Comparison of ENCODE assay signal across 1 cellular context in the genomic region with DNA sequence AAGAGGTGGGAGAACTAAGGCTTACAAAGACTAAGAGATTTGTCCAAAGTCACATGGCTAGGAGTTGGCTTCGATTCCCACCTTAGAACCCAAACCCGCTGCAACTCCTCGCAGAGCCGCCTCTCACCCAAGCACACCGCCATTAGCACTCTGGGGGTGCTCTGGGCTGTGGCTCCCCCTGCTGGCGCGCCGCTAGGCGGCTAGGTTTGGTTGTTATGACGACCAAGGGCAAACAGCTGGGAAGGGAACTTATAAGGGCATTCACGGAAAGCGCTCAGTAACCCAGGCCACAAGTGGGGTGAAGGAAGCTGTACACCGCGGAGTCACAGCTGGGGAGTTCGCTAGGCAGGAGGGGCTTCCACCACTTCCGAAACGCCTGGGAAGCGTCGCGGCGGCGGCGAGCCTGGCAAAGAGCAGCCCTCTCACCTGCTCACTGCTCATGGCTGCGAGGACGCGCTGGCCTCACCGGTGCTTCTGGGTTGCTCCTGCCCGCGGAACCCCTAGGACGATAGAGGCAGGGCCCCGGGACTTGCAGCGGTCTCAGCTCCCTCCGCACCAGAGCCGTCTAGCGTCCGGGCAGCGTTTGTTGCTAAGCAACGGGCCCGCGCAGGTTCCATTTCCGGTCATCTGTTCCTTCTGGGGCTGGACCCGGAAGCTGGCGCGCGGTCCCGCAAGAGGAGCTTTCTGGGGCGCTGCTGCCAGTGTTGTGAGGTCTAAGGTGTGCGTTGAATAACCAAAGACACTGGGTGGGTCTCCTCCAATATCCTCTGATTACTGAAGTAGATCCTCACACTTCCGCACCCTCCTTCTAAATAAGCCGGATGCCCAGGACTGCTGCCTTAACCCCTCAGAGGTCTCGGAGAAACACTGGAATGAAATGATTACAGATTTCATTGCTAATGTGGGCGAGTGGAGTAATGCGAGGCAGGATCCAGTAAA.
A peak's percentile ranks its signal among the peaks of the same experiment; 100 is the strongest.
TF ChIP-seq lines count a peak whose summit lies in the region.

A gene (minus strand): TSS at position 567 of the 939 bp plus-strand sequence. CDS start 126 bp downstream, at position 441.

TF ChIP-seq in HepG2, 621 proteins besides CTCF, POLR2A, EP300 and RAD21 (continued from another document and continues in another):
- TF ChIP-seq, protein P1, sequence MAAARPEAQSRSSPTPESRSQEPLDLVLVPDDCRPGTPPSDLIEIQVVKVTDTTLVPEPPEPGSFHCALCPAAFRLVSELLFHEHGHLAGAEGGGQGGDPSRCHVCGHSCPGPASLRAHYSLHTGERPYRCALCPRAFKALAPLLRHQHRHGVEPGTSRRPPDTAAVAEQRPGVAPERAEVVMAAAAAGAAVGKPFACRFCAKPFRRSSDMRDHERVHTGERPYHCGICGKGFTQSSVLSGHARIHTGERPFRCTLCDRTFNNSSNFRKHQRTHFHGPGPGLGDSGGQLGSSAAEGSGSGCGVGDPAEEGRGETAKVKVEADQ (CRISPR knock-in tag; IDR thresholded peaks at IDR 0.05; ENCODE audit: borderline replicate concordance) = peak; percentile 2; the same call in 1 of the 2 replicates
- TF ChIP-seq, protein P2, sequence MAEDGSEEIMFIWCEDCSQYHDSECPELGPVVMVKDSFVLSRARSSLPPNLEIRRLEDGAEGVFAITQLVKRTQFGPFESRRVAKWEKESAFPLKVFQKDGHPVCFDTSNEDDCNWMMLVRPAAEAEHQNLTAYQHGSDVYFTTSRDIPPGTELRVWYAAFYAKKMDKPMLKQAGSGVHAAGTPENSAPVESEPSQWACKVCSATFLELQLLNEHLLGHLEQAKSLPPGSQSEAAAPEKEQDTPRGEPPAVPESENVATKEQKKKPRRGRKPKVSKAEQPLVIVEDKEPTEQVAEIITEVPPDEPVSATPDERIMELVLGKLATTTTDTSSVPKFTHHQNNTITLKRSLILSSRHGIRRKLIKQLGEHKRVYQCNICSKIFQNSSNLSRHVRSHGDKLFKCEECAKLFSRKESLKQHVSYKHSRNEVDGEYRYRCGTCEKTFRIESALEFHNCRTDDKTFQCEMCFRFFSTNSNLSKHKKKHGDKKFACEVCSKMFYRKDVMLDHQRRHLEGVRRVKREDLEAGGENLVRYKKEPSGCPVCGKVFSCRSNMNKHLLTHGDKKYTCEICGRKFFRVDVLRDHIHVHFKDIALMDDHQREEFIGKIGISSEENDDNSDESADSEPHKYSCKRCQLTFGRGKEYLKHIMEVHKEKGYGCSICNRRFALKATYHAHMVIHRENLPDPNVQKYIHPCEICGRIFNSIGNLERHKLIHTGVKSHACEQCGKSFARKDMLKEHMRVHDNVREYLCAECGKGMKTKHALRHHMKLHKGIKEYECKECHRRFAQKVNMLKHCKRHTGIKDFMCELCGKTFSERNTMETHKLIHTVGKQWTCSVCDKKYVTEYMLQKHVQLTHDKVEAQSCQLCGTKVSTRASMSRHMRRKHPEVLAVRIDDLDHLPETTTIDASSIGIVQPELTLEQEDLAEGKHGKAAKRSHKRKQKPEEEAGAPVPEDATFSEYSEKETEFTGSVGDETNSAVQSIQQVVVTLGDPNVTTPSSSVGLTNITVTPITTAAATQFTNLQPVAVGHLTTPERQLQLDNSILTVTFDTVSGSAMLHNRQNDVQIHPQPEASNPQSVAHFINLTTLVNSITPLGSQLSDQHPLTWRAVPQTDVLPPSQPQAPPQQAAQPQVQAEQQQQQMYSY (CRISPR knock-in tag; IDR thresholded peaks at IDR 0.05) = no peak
- TF ChIP-seq ZSCAN21 (CRISPR knock-in tag; IDR thresholded peaks at IDR 0.05; ENCODE audit: borderline replicate concordance) = peak; percentile 15; the same call in 1 of the 2 replicates
- no peak for TF ChIP-seq TCF7 (IDR thresholded peaks at IDR 0.05; ENCODE audit: low read depth)
- TF ChIP-seq ZNF44 (CRISPR knock-in tag; IDR thresholded peaks at IDR 0.05) = peak; percentile 58; the same call in 1 of the 2 replicates
- no peak for TF ChIP-seq REL (CRISPR knock-in tag; conservative IDR thresholded peaks at IDR 0.05)
- TF ChIP-seq ZNF788 (CRISPR knock-in tag; IDR thresholded peaks at IDR 0.05; ENCODE audit: borderline replicate concordance) = peak; percentile 65; the same call in 1 of the 2 replicates
- no peak for TF ChIP-seq ZNF530 (CRISPR knock-in tag; IDR thresholded peaks at IDR 0.05; ENCODE audit: low read depth)
- TF ChIP-seq XRCC5 (optimal IDR thresholded peaks at IDR 0.05; ENCODE audit: low read length) = peak; percentile 98
- TF ChIP-seq, protein P3, sequence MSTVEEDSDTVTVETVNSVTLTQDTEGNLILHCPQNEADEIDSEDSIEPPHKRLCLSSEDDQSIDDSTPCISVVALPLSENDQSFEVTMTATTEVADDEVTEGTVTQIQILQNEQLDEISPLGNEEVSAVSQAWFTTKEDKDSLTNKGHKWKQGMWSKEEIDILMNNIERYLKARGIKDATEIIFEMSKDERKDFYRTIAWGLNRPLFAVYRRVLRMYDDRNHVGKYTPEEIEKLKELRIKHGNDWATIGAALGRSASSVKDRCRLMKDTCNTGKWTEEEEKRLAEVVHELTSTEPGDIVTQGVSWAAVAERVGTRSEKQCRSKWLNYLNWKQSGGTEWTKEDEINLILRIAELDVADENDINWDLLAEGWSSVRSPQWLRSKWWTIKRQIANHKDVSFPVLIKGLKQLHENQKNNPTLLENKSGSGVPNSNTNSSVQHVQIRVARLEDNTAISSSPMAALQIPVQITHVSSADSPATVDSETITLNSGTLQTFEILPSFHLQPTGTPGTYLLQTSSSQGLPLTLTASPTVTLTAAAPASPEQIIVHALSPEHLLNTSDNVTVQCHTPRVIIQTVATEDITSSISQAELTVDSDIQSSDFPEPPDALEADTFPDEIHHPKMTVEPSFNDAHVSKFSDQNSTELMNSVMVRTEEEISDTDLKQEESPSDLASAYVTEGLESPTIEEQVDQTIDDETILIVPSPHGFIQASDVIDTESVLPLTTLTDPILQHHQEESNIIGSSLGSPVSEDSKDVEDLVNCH (CRISPR knock-in tag; IDR thresholded peaks at IDR 0.05) = no peak
- TF ChIP-seq, protein P4, sequence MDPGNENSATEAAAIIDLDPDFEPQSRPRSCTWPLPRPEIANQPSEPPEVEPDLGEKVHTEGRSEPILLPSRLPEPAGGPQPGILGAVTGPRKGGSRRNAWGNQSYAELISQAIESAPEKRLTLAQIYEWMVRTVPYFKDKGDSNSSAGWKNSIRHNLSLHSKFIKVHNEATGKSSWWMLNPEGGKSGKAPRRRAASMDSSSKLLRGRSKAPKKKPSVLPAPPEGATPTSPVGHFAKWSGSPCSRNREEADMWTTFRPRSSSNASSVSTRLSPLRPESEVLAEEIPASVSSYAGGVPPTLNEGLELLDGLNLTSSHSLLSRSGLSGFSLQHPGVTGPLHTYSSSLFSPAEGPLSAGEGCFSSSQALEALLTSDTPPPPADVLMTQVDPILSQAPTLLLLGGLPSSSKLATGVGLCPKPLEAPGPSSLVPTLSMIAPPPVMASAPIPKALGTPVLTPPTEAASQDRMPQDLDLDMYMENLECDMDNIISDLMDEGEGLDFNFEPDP (CRISPR knock-in tag; conservative IDR thresholded peaks at IDR 0.05) = no peak
- TF ChIP-seq, protein P5, sequence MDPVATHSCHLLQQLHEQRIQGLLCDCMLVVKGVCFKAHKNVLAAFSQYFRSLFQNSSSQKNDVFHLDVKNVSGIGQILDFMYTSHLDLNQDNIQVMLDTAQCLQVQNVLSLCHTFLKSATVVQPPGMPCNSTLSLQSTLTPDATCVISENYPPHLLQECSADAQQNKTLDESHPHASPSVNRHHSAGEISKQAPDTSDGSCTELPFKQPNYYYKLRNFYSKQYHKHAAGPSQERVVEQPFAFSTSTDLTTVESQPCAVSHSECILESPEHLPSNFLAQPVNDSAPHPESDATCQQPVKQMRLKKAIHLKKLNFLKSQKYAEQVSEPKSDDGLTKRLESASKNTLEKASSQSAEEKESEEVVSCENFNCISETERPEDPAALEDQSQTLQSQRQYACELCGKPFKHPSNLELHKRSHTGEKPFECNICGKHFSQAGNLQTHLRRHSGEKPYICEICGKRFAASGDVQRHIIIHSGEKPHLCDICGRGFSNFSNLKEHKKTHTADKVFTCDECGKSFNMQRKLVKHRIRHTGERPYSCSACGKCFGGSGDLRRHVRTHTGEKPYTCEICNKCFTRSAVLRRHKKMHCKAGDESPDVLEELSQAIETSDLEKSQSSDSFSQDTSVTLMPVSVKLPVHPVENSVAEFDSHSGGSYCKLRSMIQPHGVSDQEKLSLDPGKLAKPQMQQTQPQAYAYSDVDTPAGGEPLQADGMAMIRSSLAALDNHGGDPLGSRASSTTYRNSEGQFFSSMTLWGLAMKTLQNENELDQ (CRISPR knock-in tag; IDR thresholded peaks at IDR 0.05; ENCODE audit: borderline replicate concordance) = no peak
- TF ChIP-seq MAZ (IDR thresholded peaks at IDR 0.05; ENCODE audit: borderline replicate concordance, low read depth, low read length) = no peak
- peak; percentile 55; the same call in 1 of the 2 replicates for TF ChIP-seq MAZ (CRISPR knock-in tag; IDR thresholded peaks at IDR 0.05; ENCODE audit: low read depth)
- TF ChIP-seq, protein P6, sequence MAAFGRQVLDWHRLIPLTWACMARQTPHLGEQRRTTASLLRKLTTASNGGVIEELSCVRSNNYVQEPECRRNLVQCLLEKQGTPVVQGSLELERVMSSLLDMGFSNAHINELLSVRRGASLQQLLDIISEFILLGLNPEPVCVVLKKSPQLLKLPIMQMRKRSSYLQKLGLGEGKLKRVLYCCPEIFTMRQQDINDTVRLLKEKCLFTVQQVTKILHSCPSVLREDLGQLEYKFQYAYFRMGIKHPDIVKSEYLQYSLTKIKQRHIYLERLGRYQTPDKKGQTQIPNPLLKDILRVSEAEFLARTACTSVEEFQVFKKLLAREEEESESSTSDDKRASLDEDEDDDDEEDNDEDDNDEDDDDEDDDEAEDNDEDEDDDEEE (CRISPR knock-in tag; IDR thresholded peaks at IDR 0.05) = peak; percentile 79; the same call in 1 of the 2 replicates
- TF ChIP-seq HDAC6 (IDR thresholded peaks at IDR 0.05; ENCODE audit: low read depth, low read length) = no peak
- TF ChIP-seq ADNP (CRISPR knock-in tag; IDR thresholded peaks at IDR 0.05) = no peak; the same call in 1 of the 2 replicates
- TF ChIP-seq, protein P7, sequence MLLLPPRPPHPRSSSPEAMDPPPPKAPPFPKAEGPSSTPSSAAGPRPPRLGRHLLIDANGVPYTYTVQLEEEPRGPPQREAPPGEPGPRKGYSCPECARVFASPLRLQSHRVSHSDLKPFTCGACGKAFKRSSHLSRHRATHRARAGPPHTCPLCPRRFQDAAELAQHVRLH (CRISPR knock-in tag; IDR thresholded peaks at IDR 0.05; ENCODE audit: borderline replicate concordance, low read depth) = peak; percentile 71; the same call in 1 of the 2 replicates
- peak in 1 of 2 experiments; percentile 59; a peak in 1 of 4 replicates for TF ChIP-seq KLF16 (CRISPR knock-in tag; IDR thresholded peaks at IDR 0.05)
- TF ChIP-seq KLF11 (CRISPR knock-in tag; IDR thresholded peaks at IDR 0.05) = no peak
- TF ChIP-seq ZNF569 (CRISPR knock-in tag; IDR thresholded peaks at IDR 0.05; ENCODE audit: borderline replicate concordance) = no peak
- TF ChIP-seq, protein P8, sequence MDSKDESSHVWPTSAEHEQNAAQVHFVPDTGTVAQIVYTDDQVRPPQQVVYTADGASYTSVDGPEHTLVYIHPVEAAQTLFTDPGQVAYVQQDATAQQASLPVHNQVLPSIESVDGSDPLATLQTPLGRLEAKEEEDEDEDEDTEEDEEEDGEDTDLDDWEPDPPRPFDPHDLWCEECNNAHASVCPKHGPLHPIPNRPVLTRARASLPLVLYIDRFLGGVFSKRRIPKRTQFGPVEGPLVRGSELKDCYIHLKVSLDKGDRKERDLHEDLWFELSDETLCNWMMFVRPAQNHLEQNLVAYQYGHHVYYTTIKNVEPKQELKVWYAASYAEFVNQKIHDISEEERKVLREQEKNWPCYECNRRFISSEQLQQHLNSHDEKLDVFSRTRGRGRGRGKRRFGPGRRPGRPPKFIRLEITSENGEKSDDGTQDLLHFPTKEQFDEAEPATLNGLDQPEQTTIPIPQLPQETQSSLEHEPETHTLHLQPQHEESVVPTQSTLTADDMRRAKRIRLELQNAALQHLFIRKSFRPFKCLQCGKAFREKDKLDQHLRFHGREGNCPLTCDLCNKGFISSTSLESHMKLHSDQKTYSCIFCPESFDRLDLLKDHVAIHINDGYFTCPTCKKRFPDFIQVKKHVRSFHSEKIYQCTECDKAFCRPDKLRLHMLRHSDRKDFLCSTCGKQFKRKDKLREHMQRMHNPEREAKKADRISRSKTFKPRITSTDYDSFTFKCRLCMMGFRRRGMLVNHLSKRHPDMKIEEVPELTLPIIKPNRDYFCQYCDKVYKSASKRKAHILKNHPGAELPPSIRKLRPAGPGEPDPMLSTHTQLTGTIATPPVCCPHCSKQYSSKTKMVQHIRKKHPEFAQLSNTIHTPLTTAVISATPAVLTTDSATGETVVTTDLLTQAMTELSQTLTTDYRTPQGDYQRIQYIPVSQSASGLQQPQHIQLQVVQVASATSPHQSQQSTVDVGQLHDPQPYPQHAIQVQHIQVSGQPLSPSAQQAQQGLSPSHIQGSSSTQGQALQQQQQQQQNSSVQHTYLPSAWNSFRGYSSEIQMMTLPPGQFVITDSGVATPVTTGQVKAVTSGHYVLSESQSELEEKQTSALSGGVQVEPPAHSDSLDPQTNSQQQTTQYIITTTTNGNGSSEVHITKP (CRISPR knock-in tag; IDR thresholded peaks at IDR 0.05; ENCODE audit: low read depth) = no peak
- peak; percentile 81; the same call in 1 of the 2 replicates for TF ChIP-seq ZNF546 (CRISPR knock-in tag; conservative IDR thresholded peaks at IDR 0.05)
- peak; percentile 75 for TF ChIP-seq ZNF543 (CRISPR knock-in tag; IDR thresholded peaks at IDR 0.05)
- 0 out of 2 replicates have a peak, but pooled peaks have one; percentile 76 for TF ChIP-seq ZNF761 (CRISPR knock-in tag; conservative IDR thresholded peaks at IDR 0.05)
- TF ChIP-seq, protein P9, sequence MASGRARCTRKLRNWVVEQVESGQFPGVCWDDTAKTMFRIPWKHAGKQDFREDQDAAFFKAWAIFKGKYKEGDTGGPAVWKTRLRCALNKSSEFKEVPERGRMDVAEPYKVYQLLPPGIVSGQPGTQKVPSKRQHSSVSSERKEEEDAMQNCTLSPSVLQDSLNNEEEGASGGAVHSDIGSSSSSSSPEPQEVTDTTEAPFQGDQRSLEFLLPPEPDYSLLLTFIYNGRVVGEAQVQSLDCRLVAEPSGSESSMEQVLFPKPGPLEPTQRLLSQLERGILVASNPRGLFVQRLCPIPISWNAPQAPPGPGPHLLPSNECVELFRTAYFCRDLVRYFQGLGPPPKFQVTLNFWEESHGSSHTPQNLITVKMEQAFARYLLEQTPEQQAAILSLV (CRISPR knock-in tag; IDR thresholded peaks at IDR 0.05; ENCODE audit: borderline replicate concordance) = peak; percentile 98
- TF ChIP-seq, protein P10, sequence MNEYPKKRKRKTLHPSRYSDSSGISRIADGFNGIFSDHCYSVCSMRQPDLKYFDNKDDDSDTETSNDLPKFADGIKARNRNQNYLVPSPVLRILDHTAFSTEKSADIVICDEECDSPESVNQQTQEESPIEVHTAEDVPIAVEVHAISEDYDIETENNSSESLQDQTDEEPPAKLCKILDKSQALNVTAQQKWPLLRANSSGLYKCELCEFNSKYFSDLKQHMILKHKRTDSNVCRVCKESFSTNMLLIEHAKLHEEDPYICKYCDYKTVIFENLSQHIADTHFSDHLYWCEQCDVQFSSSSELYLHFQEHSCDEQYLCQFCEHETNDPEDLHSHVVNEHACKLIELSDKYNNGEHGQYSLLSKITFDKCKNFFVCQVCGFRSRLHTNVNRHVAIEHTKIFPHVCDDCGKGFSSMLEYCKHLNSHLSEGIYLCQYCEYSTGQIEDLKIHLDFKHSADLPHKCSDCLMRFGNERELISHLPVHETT (CRISPR knock-in tag; conservative IDR thresholded peaks at IDR 0.05) = 0 out of 2 replicates have a peak, but pooled peaks have one; percentile 29
- TF ChIP-seq POGZ (CRISPR knock-in tag; IDR thresholded peaks at IDR 0.05) = peak; percentile 54
- 0 out of 2 replicates have a peak, but pooled peaks have one; percentile 36 for TF ChIP-seq ZNF678 (CRISPR knock-in tag; IDR thresholded peaks at IDR 0.05)
